In the genomic region with DNA sequence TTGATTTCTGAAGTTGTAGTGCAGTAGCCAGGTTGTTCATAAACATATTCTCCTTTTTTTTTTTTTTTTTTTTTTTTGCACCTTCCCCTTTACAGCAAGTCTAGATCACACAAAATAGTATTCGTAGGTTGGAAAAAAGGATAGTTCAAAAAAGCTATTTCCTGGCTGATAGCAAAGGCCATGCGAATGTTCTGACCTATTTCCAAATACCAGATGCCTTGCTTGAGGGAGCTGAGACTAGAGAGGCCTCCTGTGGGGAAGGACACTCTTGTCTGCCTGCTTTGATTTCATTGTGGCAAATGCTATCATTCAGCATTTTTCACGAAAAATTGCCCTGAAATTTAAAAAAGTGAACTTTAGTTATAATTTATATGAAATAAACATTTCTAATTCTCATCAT, we compare ENCODE assay signal across 2 cellular contexts.
TF ChIP-seq lines count a peak whose summit lies in the region.

No MANE protein-coding gene starts in this region.

TF ChIP-seq in WTC11, 78 proteins besides CTCF, POLR2A, EP300 and RAD21 (continues in another document):
- TF ChIP-seq ZNF219 (CRISPR knock-in tag; IDR thresholded peaks at IDR 0.05; ENCODE audit: borderline replicate concordance), result no peak
- TF ChIP-seq, protein P1, sequence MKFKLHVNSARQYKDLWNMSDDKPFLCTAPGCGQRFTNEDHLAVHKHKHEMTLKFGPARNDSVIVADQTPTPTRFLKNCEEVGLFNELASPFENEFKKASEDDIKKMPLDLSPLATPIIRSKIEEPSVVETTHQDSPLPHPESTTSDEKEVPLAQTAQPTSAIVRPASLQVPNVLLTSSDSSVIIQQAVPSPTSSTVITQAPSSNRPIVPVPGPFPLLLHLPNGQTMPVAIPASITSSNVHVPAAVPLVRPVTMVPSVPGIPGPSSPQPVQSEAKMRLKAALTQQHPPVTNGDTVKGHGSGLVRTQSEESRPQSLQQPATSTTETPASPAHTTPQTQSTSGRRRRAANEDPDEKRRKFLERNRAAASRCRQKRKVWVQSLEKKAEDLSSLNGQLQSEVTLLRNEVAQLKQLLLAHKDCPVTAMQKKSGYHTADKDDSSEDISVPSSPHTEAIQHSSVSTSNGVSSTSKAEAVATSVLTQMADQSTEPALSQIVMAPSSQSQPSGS (CRISPR knock-in tag; IDR thresholded peaks at IDR 0.05; ENCODE audit: borderline replicate concordance, low read depth), result no peak
- no peak for TF ChIP-seq NR2C2 (CRISPR knock-in tag; IDR thresholded peaks at IDR 0.05)
- TF ChIP-seq ZNF263 (CRISPR knock-in tag; IDR thresholded peaks at IDR 0.05; ENCODE audit: low read depth), result no peak
- TF ChIP-seq FOXP1 (CRISPR knock-in tag; IDR thresholded peaks at IDR 0.05; ENCODE audit: borderline replicate concordance), result no peak
- no peak for TF ChIP-seq ZBTB21 (CRISPR knock-in tag; IDR thresholded peaks at IDR 0.05; ENCODE audit: borderline replicate concordance)
- TF ChIP-seq, protein P2, sequence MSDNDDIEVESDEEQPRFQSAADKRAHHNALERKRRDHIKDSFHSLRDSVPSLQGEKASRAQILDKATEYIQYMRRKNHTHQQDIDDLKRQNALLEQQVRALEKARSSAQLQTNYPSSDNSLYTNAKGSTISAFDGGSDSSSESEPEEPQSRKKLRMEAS (CRISPR knock-in tag; IDR thresholded peaks at IDR 0.05), result no peak
- TF ChIP-seq NFE2L1 (CRISPR knock-in tag; IDR thresholded peaks at IDR 0.05), result no peak
- no peak for TF ChIP-seq OVOL2 (CRISPR knock-in tag; IDR thresholded peaks at IDR 0.05; ENCODE audit: borderline replicate concordance)
- TF ChIP-seq, protein P3, sequence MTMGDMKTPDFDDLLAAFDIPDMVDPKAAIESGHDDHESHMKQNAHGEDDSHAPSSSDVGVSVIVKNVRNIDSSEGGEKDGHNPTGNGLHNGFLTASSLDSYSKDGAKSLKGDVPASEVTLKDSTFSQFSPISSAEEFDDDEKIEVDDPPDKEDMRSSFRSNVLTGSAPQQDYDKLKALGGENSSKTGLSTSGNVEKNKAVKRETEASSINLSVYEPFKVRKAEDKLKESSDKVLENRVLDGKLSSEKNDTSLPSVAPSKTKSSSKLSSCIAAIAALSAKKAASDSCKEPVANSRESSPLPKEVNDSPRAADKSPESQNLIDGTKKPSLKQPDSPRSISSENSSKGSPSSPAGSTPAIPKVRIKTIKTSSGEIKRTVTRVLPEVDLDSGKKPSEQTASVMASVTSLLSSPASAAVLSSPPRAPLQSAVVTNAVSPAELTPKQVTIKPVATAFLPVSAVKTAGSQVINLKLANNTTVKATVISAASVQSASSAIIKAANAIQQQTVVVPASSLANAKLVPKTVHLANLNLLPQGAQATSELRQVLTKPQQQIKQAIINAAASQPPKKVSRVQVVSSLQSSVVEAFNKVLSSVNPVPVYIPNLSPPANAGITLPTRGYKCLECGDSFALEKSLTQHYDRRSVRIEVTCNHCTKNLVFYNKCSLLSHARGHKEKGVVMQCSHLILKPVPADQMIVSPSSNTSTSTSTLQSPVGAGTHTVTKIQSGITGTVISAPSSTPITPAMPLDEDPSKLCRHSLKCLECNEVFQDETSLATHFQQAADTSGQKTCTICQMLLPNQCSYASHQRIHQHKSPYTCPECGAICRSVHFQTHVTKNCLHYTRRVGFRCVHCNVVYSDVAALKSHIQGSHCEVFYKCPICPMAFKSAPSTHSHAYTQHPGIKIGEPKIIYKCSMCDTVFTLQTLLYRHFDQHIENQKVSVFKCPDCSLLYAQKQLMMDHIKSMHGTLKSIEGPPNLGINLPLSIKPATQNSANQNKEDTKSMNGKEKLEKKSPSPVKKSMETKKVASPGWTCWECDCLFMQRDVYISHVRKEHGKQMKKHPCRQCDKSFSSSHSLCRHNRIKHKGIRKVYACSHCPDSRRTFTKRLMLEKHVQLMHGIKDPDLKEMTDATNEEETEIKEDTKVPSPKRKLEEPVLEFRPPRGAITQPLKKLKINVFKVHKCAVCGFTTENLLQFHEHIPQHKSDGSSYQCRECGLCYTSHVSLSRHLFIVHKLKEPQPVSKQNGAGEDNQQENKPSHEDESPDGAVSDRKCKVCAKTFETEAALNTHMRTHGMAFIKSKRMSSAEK (CRISPR knock-in tag; IDR thresholded peaks at IDR 0.05; ENCODE audit: borderline replicate concordance), result no peak
- TF ChIP-seq, protein P4, sequence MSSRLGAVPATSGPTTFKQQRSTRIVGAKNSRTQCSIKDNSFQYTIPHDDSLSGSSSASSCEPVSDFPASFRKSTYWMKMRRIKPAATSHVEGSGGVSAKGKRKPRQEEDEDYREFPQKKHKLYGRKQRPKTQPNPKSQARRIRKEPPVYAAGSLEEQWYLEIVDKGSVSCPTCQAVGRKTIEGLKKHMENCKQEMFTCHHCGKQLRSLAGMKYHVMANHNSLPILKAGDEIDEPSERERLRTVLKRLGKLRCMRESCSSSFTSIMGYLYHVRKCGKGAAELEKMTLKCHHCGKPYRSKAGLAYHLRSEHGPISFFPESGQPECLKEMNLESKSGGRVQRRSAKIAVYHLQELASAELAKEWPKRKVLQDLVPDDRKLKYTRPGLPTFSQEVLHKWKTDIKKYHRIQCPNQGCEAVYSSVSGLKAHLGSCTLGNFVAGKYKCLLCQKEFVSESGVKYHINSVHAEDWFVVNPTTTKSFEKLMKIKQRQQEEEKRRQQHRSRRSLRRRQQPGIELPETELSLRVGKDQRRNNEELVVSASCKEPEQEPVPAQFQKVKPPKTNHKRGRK (CRISPR knock-in tag; IDR thresholded peaks at IDR 0.05; ENCODE audit: borderline replicate concordance), result no peak
- TF ChIP-seq, protein P5, sequence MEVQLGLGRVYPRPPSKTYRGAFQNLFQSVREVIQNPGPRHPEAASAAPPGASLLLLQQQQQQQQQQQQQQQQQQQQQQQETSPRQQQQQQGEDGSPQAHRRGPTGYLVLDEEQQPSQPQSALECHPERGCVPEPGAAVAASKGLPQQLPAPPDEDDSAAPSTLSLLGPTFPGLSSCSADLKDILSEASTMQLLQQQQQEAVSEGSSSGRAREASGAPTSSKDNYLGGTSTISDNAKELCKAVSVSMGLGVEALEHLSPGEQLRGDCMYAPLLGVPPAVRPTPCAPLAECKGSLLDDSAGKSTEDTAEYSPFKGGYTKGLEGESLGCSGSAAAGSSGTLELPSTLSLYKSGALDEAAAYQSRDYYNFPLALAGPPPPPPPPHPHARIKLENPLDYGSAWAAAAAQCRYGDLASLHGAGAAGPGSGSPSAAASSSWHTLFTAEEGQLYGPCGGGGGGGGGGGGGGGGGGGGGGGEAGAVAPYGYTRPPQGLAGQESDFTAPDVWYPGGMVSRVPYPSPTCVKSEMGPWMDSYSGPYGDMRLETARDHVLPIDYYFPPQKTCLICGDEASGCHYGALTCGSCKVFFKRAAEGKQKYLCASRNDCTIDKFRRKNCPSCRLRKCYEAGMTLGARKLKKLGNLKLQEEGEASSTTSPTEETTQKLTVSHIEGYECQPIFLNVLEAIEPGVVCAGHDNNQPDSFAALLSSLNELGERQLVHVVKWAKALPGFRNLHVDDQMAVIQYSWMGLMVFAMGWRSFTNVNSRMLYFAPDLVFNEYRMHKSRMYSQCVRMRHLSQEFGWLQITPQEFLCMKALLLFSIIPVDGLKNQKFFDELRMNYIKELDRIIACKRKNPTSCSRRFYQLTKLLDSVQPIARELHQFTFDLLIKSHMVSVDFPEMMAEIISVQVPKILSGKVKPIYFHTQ (CRISPR knock-in tag; IDR thresholded peaks at IDR 0.05), result no peak
- no peak for TF ChIP-seq TEAD4 (CRISPR knock-in tag; IDR thresholded peaks at IDR 0.05)

TF ChIP-seq in H1, 55 proteins besides CTCF, POLR2A, EP300 and RAD21:
- no peak for TF ChIP-seq EZH2 (IDR thresholded peaks at IDR 0.05; ENCODE audit: low read depth, low read length, severe bottlenecking)
- TF ChIP-seq KDM1A (IDR thresholded peaks at IDR 0.05; ENCODE audit: borderline replicate concordance, low read length), result no peak
- TF ChIP-seq POLR2AphosphoS5 (IDR thresholded peaks at IDR 0.05; ENCODE audit: low read depth, low read length), result no peak
- TF ChIP-seq SIX5 (IDR thresholded peaks at IDR 0.05; ENCODE audit: low read depth, low read length), result no peak
- no peak for TF ChIP-seq CHD1 (IDR thresholded peaks at IDR 0.05; ENCODE audit: low read depth, low read length)
- TF ChIP-seq CREB1 (IDR thresholded peaks at IDR 0.05), result no peak
- TF ChIP-seq RNF2 (IDR thresholded peaks at IDR 0.05; ENCODE audit: borderline replicate concordance, low read depth, low read length, missing control alignments, poor library complexity, severe bottlenecking), result no peak
- no peak for TF ChIP-seq CHD2 (IDR thresholded peaks at IDR 0.05; ENCODE audit: low read length)
- TF ChIP-seq MAFK (IDR thresholded peaks at IDR 0.05; ENCODE audit: low read depth, low read length), result no peak
- TF ChIP-seq, protein P1 (IDR thresholded peaks at IDR 0.05; ENCODE audit: low read length), result no peak
